1 cellular context compared by ENCODE assay signal in genomic region chr4:28857028-28857427, GRCh38.
DNase-seq lines count a peak whose midpoint lies in the region; TF ChIP-seq lines count a peak whose summit lies in the region.
"Not testable (repeated sequence)": the region's sequence is repeated elsewhere in the genome, so short reads cannot be mapped to it uniquely, and the experiment has no call there.

No MANE protein-coding gene starts in this region.

- not testable (repeated sequence) for H3K36me3 Mint-ChIP-seq in chondrocyte (ENCODE audit: low read depth)

- TF ChIP-seq CTCF in chondrocyte (IDR thresholded peaks at IDR 0.05) = not testable (repeated sequence)

- not testable (repeated sequence) for H3K4me3 Mint-ChIP-seq in chondrocyte (ENCODE audit: unreplicated experiment)

- H3K4me1 Mint-ChIP-seq in chondrocyte (ENCODE audit: low read depth) = not testable (repeated sequence)

- DNase-seq in chondrocyte (ENCODE audit: low spot score) = peak; percentile 72

- H3K9me3 Mint-ChIP-seq in chondrocyte (ENCODE audit: low read depth) = peaks cover 34% of the 10 kb centered on the region

- H3K27me3 Mint-ChIP-seq in chondrocyte (ENCODE audit: low read depth) = not testable (repeated sequence)

- H3K27ac Mint-ChIP-seq in chondrocyte (ENCODE audit: unreplicated experiment) = not testable (repeated sequence)
